Comparison of ENCODE assay signal across 1 cellular context in genomic region chr22:49961601-49962011, GRCh38.
TF ChIP-seq lines count a peak whose summit lies in the region.

No MANE protein-coding gene starts in this region.

TF ChIP-seq in HepG2, 621 proteins besides CTCF, POLR2A, EP300 and RAD21 (continued from another document and continues in another):
- no peak for TF ChIP-seq DNMT3B (CRISPR knock-in tag; conservative IDR thresholded peaks at IDR 0.05)
- no peak for TF ChIP-seq U2AF2 (IDR thresholded peaks at IDR 0.05; ENCODE audit: low read depth, low read length)
- no peak for TF ChIP-seq LRRFIP1 (CRISPR knock-in tag; conservative IDR thresholded peaks at IDR 0.05)
- TF ChIP-seq JUN (CRISPR knock-in tag; IDR thresholded peaks at IDR 0.05) = no peak
- no peak for TF ChIP-seq NFYB (CRISPR knock-in tag; IDR thresholded peaks at IDR 0.05)
- no peak for TF ChIP-seq ZNF510 (CRISPR knock-in tag; IDR thresholded peaks at IDR 0.05; ENCODE audit: low read depth)
- TF ChIP-seq BORCS8-MEF2B (CRISPR knock-in tag; IDR thresholded peaks at IDR 0.05) = no peak
- TF ChIP-seq HNF4A (CRISPR knock-in tag; IDR thresholded peaks at IDR 0.05) = no peak
- 0 out of 2 replicates have a peak, but pooled peaks have one; percentile 38 for TF ChIP-seq ZNF891 (CRISPR knock-in tag; IDR thresholded peaks at IDR 0.05)
- TF ChIP-seq, protein P1, sequence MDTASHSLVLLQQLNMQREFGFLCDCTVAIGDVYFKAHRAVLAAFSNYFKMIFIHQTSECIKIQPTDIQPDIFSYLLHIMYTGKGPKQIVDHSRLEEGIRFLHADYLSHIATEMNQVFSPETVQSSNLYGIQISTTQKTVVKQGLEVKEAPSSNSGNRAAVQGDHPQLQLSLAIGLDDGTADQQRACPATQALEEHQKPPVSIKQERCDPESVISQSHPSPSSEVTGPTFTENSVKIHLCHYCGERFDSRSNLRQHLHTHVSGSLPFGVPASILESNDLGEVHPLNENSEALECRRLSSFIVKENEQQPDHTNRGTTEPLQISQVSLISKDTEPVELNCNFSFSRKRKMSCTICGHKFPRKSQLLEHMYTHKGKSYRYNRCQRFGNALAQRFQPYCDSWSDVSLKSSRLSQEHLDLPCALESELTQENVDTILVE (CRISPR knock-in tag; IDR thresholded peaks at IDR 0.05) = no peak
- TF ChIP-seq ETV6 (CRISPR knock-in tag; conservative IDR thresholded peaks at IDR 0.05) = no peak
- TF ChIP-seq SSRP1 (CRISPR knock-in tag; IDR thresholded peaks at IDR 0.05) = peak; percentile 37; the same call in 1 of the 2 replicates
- TF ChIP-seq ARNT2 (CRISPR knock-in tag; IDR thresholded peaks at IDR 0.05; ENCODE audit: low read depth) = peak; percentile 8; the same call in 1 of the 2 replicates
- peak; percentile 94 for TF ChIP-seq AGO2 (optimal IDR thresholded peaks at IDR 0.05; ENCODE audit: low read depth, low read length)
- no peak for TF ChIP-seq CBX1 (IDR thresholded peaks at IDR 0.05; ENCODE audit: low read depth)
- TF ChIP-seq ZNF260 (CRISPR knock-in tag; IDR thresholded peaks at IDR 0.05; ENCODE audit: borderline replicate concordance, low read depth) = no peak
- no peak for TF ChIP-seq ZNF543 (CRISPR knock-in tag; IDR thresholded peaks at IDR 0.05)
- TF ChIP-seq, protein P2, sequence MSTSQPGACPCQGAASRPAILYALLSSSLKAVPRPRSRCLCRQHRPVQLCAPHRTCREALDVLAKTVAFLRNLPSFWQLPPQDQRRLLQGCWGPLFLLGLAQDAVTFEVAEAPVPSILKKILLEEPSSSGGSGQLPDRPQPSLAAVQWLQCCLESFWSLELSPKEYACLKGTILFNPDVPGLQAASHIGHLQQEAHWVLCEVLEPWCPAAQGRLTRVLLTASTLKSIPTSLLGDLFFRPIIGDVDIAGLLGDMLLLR (CRISPR knock-in tag; IDR thresholded peaks at IDR 0.05) = no peak
- no peak for TF ChIP-seq ZNF207 (IDR thresholded peaks at IDR 0.05; ENCODE audit: borderline replicate concordance)
- peak; percentile 63; the same call in 1 of the 2 replicates for TF ChIP-seq HIVEP1 (CRISPR knock-in tag; IDR thresholded peaks at IDR 0.05)
- TF ChIP-seq ZNF589 (CRISPR knock-in tag; conservative IDR thresholded peaks at IDR 0.05) = 0 out of 2 replicates have a peak, but pooled peaks have one; percentile 43
- no peak for TF ChIP-seq ZNF883 (CRISPR knock-in tag; IDR thresholded peaks at IDR 0.05; ENCODE audit: not compliant biosample characterization)
- 0 out of 2 replicates have a peak, but pooled peaks have one; percentile 16 for TF ChIP-seq AHR (CRISPR knock-in tag; IDR thresholded peaks at IDR 0.05)
- TF ChIP-seq, protein P3, sequence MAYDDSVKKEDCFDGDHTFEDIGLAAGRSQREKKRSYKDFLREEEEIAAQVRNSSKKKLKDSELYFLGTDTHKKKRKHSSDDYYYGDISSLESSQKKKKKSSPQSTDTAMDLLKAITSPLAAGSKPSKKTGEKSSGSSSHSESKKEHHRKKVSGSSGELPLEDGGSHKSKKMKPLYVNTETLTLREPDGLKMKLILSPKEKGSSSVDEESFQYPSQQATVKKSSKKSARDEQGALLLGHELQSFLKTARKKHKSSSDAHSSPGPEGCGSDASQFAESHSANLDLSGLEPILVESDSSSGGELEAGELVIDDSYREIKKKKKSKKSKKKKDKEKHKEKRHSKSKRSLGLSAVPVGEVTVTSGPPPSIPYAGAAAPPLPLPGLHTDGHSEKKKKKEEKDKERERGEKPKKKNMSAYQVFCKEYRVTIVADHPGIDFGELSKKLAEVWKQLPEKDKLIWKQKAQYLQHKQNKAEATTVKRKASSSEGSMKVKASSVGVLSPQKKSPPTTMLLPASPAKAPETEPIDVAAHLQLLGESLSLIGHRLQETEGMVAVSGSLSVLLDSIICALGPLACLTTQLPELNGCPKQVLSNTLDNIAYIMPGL (CRISPR knock-in tag; IDR thresholded peaks at IDR 0.05; ENCODE audit: borderline replicate concordance in 1 of 2, low read depth in 1 of 2) = peak in 1 of 2 experiments; percentile 22; a peak in 1 of 4 replicates
- TF ChIP-seq, protein P4, sequence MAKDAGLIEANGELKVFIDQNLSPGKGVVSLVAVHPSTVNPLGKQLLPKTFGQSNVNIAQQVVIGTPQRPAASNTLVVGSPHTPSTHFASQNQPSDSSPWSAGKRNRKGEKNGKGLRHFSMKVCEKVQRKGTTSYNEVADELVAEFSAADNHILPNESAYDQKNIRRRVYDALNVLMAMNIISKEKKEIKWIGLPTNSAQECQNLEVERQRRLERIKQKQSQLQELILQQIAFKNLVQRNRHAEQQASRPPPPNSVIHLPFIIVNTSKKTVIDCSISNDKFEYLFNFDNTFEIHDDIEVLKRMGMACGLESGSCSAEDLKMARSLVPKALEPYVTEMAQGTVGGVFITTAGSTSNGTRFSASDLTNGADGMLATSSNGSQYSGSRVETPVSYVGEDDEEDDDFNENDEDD (CRISPR knock-in tag; IDR thresholded peaks at IDR 0.05; ENCODE audit: borderline replicate concordance) = no peak
- no peak for TF ChIP-seq ZNF616 (CRISPR knock-in tag; IDR thresholded peaks at IDR 0.05; ENCODE audit: low read depth)
- TF ChIP-seq, protein P5, sequence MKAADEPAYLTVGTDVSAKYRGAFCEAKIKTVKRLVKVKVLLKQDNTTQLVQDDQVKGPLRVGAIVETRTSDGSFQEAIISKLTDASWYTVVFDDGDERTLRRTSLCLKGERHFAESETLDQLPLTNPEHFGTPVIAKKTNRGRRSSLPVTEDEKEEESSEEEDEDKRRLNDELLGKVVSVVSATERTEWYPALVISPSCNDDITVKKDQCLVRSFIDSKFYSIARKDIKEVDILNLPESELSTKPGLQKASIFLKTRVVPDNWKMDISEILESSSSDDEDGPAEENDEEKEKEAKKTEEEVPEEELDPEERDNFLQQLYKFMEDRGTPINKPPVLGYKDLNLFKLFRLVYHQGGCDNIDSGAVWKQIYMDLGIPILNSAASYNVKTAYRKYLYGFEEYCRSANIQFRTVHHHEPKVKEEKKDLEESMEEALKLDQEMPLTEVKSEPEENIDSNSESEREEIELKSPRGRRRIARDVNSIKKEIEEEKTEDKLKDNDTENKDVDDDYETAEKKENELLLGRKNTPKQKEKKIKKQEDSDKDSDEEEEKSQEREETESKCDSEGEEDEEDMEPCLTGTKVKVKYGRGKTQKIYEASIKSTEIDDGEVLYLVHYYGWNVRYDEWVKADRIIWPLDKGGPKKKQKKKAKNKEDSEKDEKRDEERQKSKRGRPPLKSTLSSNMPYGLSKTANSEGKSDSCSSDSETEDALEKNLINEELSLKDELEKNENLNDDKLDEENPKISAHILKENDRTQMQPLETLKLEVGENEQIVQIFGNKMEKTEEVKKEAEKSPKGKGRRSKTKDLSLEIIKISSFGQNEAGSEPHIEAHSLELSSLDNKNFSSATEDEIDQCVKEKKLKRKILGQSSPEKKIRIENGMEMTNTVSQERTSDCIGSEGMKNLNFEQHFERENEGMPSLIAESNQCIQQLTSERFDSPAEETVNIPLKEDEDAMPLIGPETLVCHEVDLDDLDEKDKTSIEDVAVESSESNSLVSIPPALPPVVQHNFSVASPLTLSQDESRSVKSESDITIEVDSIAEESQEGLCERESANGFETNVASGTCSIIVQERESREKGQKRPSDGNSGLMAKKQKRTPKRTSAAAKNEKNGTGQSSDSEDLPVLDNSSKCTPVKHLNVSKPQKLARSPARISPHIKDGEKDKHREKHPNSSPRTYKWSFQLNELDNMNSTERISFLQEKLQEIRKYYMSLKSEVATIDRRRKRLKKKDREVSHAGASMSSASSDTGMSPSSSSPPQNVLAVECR (CRISPR knock-in tag; IDR thresholded peaks at IDR 0.05; ENCODE audit: borderline replicate concordance) = peak; percentile 7; the same call in 1 of the 2 replicates
- TF ChIP-seq ZNF839 (CRISPR knock-in tag; IDR thresholded peaks at IDR 0.05; ENCODE audit: borderline replicate concordance) = no peak
- 0 out of 2 replicates have a peak, but pooled peaks have one; percentile 72 for TF ChIP-seq SRY (CRISPR knock-in tag; IDR thresholded peaks at IDR 0.05)
- TF ChIP-seq, protein P6, sequence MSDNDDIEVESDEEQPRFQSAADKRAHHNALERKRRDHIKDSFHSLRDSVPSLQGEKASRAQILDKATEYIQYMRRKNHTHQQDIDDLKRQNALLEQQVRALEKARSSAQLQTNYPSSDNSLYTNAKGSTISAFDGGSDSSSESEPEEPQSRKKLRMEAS (IDR thresholded peaks at IDR 0.05) = peak; percentile 27; the same call in 1 of the 2 replicates
- TF ChIP-seq ZHX2 (IDR thresholded peaks at IDR 0.05; ENCODE audit: low read depth) = no peak
- TF ChIP-seq ZHX2 (CRISPR knock-in tag; IDR thresholded peaks at IDR 0.05; ENCODE audit: borderline replicate concordance) = 0 out of 2 replicates have a peak, but pooled peaks have one; percentile 27
- no peak for TF ChIP-seq POGZ (CRISPR knock-in tag; IDR thresholded peaks at IDR 0.05)
- TF ChIP-seq ZNF441 (CRISPR knock-in tag; IDR thresholded peaks at IDR 0.05; ENCODE audit: borderline replicate concordance) = no peak
- no peak for TF ChIP-seq ZFP82 (CRISPR knock-in tag; IDR thresholded peaks at IDR 0.05; ENCODE audit: borderline replicate concordance)
- no peak for TF ChIP-seq MTF1 (CRISPR knock-in tag; IDR thresholded peaks at IDR 0.05)
- TF ChIP-seq DR1 (CRISPR knock-in tag; IDR thresholded peaks at IDR 0.05) = no peak
- TF ChIP-seq ZNF552 (CRISPR knock-in tag; IDR thresholded peaks at IDR 0.05; ENCODE audit: borderline replicate concordance) = peak; percentile 39; the same call in 1 of the 2 replicates
- no peak for TF ChIP-seq ELF4 (CRISPR knock-in tag; IDR thresholded peaks at IDR 0.05; ENCODE audit: borderline replicate concordance)
- TF ChIP-seq MYPOP (CRISPR knock-in tag; IDR thresholded peaks at IDR 0.05) = no peak
- no peak for TF ChIP-seq NCOA1 (CRISPR knock-in tag; IDR thresholded peaks at IDR 0.05)
- TF ChIP-seq ZMYM4 (CRISPR knock-in tag; IDR thresholded peaks at IDR 0.05) = no peak
- no peak for TF ChIP-seq ZNF121 (CRISPR knock-in tag; IDR thresholded peaks at IDR 0.05)
- TF ChIP-seq FOSL2 (CRISPR knock-in tag; IDR thresholded peaks at IDR 0.05) = no peak
- no peak for TF ChIP-seq ZNF460 (CRISPR knock-in tag; IDR thresholded peaks at IDR 0.05; ENCODE audit: borderline replicate concordance)
- TF ChIP-seq NAIF1 (CRISPR knock-in tag; IDR thresholded peaks at IDR 0.05; ENCODE audit: borderline replicate concordance) = no peak; the same call in 1 of the 2 replicates
- TF ChIP-seq ZFY (CRISPR knock-in tag; IDR thresholded peaks at IDR 0.05) = peak; percentile 24; the same call in 1 of the 2 replicates
- no peak for TF ChIP-seq ZNF772 (CRISPR knock-in tag; IDR thresholded peaks at IDR 0.05)
- peak; percentile 50; the same call in 1 of the 2 replicates for TF ChIP-seq ZNF501 (CRISPR knock-in tag; IDR thresholded peaks at IDR 0.05)
